In genomic region chr1:230113230-230113604, GRCh38 we compare ENCODE assay signal across 14 cellular contexts. TPM values are rescaled to one million over a fixed set of nuclear protein-coding genes. Genes with fewer than 3 reads are reported as not detected.
A peak's percentile ranks its signal among the peaks of the same experiment; 100 is the strongest.
DNase-seq lines count a peak whose midpoint lies in the region; ATAC-seq, FAIRE-seq and TF ChIP-seq lines count a peak whose summit lies in the region.
"Had no signal": no experiment of that assay in that cellular context is flagged by ENCODE, and none has a peak within 500 bp of the region (broad histone marks: within the 10 kb centered on the region; RNA-seq: fewer than 3 reads in every experiment).

No MANE protein-coding gene starts in this region.

- 86% methylated on average over 5 of the region's 5 CpGs; no CpG with 5 or more reads in 1 of the 2 experiments for WGBS in H1 (ENCODE audit: extremely low coverage in 1 of 2, insufficient coverage in 1 of 2, insufficient read length in 1 of 2, insufficient replicate concordance in 2 of 2, low coverage in 1 of 2, low lambda C conversion rate in 2 of 2, missing lambda C conversion rate in 1 of 2), 2 experiments

- H2BK12ac ChIP-seq in H1 (ENCODE audit: low read depth, low read length), result no peak overlapping the region

- FAIRE-seq in H1 (lab: Jason Lieb, UNC), result no peak
- FAIRE-seq: GM18507 had no signal

- H3K4me1 ChIP-seq in ACC112 (ENCODE audit: control insufficient read depth, insufficient read depth, low read length, unreplicated experiment) (peaks cover 34% of the 10 kb centered on the region), KMS-11 (ENCODE audit: low read depth, poor library complexity, severe bottlenecking) (peaks cover 79% of the 10 kb centered on the region), H1 (replicated peaks in 1 of 4; ENCODE audit: control insufficient read depth in 3 of 4, insufficient read depth in 4 of 4, low read length in 3 of 4) (peaks cover 9 to 30% (median 20%) of the 10 kb centered on the region in 4 experiments), osteoblast (ENCODE audit: insufficient read depth, low read length) (peaks cover 23% of the 10 kb centered on the region)

- no peak overlapping the region for H3K4ac ChIP-seq in H1 (replicated peaks; ENCODE audit: insufficient read length, low read depth, low read length)

- H3K4me2 ChIP-seq in KMS-11 (peak overlapping the region; percentile 90; the same call in 1 of the 2 replicates), H1 (ENCODE audit: insufficient read depth in 1 of 2, low read depth in 2 of 2, low read length in 2 of 2) (no peak overlapping the region), osteoblast (ENCODE audit: insufficient read depth, low read length) (peak overlapping the region; percentile 79)

- TF ChIP-seq EP300 in H1 (IDR thresholded peaks at IDR 0.05; ENCODE audit: borderline replicate concordance in 1 of 2, low read depth in 2 of 2, low read length in 2 of 2), result no peak

- no peak for TF ChIP-seq RAD21 in H1 (IDR thresholded peaks at IDR 0.05 in 1 of 2, conservative IDR thresholded peaks at IDR 0.05 in 1 of 2; ENCODE audit: low read depth in 2 of 2, low read length in 2 of 2)

- H2BK15ac ChIP-seq in H1 (ENCODE audit: low read length), result no peak overlapping the region

- no peaks in the 10 kb centered on the region for H3K23me2 ChIP-seq in H1 (ENCODE audit: low read depth, low read length)

- no peak for TF ChIP-seq CTCF in KMS-11 (conservative IDR thresholded peaks at IDR 0.05; ENCODE audit: low read depth, low read length)
- TF ChIP-seq CTCF in H1 (IDR thresholded peaks at IDR 0.05; ENCODE audit: control extremely low read depth in 1 of 3, insufficient read depth in 1 of 3, low read depth in 1 of 3, low read length in 3 of 3), result no peak
- TF ChIP-seq CTCF in osteoblast (IDR thresholded peaks at IDR 0.05; ENCODE audit: extremely low read depth, low read depth, low read length), result no peak
- TF ChIP-seq CTCF in GM13976 (IDR thresholded peaks at IDR 0.05; ENCODE audit: borderline replicate concordance, control extremely low read depth, extremely low read depth, insufficient read depth, missing control alignments), result no peak

- peak overlapping the region; percentile 11; the same call in 1 of the 2 replicates for H2BK5ac ChIP-seq in H1 (ENCODE audit: low read depth, low read length)

- peak overlapping the region; percentile 68; the same call in 1 of the 2 replicates for H2AK5ac ChIP-seq in H1 (ENCODE audit: low read depth, low read length)

- H3K9me3 ChIP-seq in H1 (ENCODE audit: insufficient read depth in 2 of 2, low read depth in 1 of 2, low read length in 1 of 2), result no peaks in the 10 kb centered on the region
- no peaks in the 10 kb centered on the region for H3K9me3 ChIP-seq in osteoblast (ENCODE audit: low read depth, low read length)

- no peak overlapping the region for H3K56ac ChIP-seq in H1 (replicated peaks; ENCODE audit: insufficient read length, low read depth, low read length)

- H4K5ac ChIP-seq in H1 (ENCODE audit: insufficient read length, low read depth, low read length), result no peak overlapping the region

- H3K27me3 ChIP-seq in ACC112 (ENCODE audit: insufficient read depth, low read length), result no peaks in the 10 kb centered on the region
- no peaks in the 10 kb centered on the region for H3K27me3 ChIP-seq in KMS-11 (ENCODE audit: insufficient read depth, low read depth)
- no peaks in the 10 kb centered on the region for H3K27me3 ChIP-seq in H1 (replicated peaks in 1 of 4; ENCODE audit: control insufficient read depth in 3 of 4, extremely low read depth in 1 of 4, insufficient read depth in 3 of 4, low read length in 3 of 4)
- no peaks in the 10 kb centered on the region for H3K27me3 ChIP-seq in osteoblast (ENCODE audit: insufficient read depth, low read length)

- no peak overlapping the region for H3K14ac ChIP-seq in H1 (ENCODE audit: insufficient read length)

- H3K79me2 ChIP-seq in ACC112 (ENCODE audit: control insufficient read depth, insufficient read depth, low read length, unreplicated experiment) (peaks cover 86% of the 10 kb centered on the region), KMS-11 (ENCODE audit: insufficient read depth, low read depth) (peaks cover 93% of the 10 kb centered on the region), H1 (ENCODE audit: control insufficient read depth in 1 of 2, insufficient read depth in 2 of 2, low read length in 2 of 2) (peaks cover 5 to 74% of the 10 kb centered on the region in 2 experiments), osteoblast (ENCODE audit: insufficient read depth, low read length) (peaks cover 94% of the 10 kb centered on the region)

- H4K8ac ChIP-seq in H1 (ENCODE audit: extremely low read depth, insufficient read depth, low read length), result no peak overlapping the region

- peaks cover 21% of the 10 kb centered on the region for H3K79me1 ChIP-seq in H1 (ENCODE audit: low read depth, low read length)

- in situ Hi-C loops in GM13976 (cut with MboI; ENCODE audit: low sequenced_read_pairs, unreplicated experiment), result no loop called here

- POLR2A ChIA-PET in H1 (lab: Charles Lee; ENCODE audit: partially characterized antibody), result interaction anchor here (0.6 kb wide), 1 partner anchor 32 kb away, joined by 3 read pairs; no protein-coding TSS in a partner anchor

- ATAC-seq in GM18907 (IDR thresholded peaks at IDR 0.05; ENCODE audit: unreplicated experiment) (no peak), GM21576 (IDR thresholded peaks at IDR 0.05; ENCODE audit: unreplicated experiment) (no peak)
- ATAC-seq: activated naive CD4-positive, alpha-beta T cell treated with anti-CD3 and anti-CD28 coated beads, Interleukin-2, amount 50 U/mL, for 72 hours had no signal

- H3K9ac ChIP-seq in KMS-11 (no peak overlapping the region), H1 (replicated peaks in 1 of 4; ENCODE audit: extremely low read depth in 1 of 4, low read depth in 3 of 4, low read length in 3 of 4) (no peak overlapping the region)

- DNase-seq in H1 (ENCODE audit: low read depth in 1 of 2, low spot score in 2 of 2) (no peak), osteoblast (ENCODE audit: insufficient read length, low spot score, missing footprints) (no peak), HPDE6-E6E7 (ENCODE audit: extremely low spot score) (no peak), GM13976 (ENCODE audit: low spot score) (no peak)
- DNase-seq: activated CD8-positive, alpha-beta memory T cell treated with anti-CD3 and anti-CD28 coated beads for 24 hours; NCI-H1092; NCI-H524; stimulated activated CD4-positive, alpha-beta T cell treated with anti-CD3 and anti-CD28 coated beads, Interleukin-1b, Interleukin-23, amount 100 ng/mL, for 48 hours had no signal

- H3K36me3 ChIP-seq in ACC112 (ENCODE audit: insufficient read depth, low read length) (peaks cover 6% of the 10 kb centered on the region; the same call in 1 of the 2 replicates), KMS-11 (ENCODE audit: insufficient read depth) (no peaks in the 10 kb centered on the region; the same call in 1 of the 2 replicates), H1 (ENCODE audit: control insufficient read depth in 2 of 4, insufficient read depth in 4 of 4, low read length in 3 of 4) (no peaks in the 10 kb centered on the region), osteoblast (ENCODE audit: insufficient read depth, low read length) (peaks cover 18% of the 10 kb centered on the region)

- H3K27ac ChIP-seq in ACC112 (ENCODE audit: low read depth, low read length) (peak overlapping the region; percentile 97), KMS-11 (peak overlapping the region; percentile 93; the same call in 1 of the 2 replicates), H1 (ENCODE audit: low read depth, low read length) (no peak overlapping the region), osteoblast (ENCODE audit: low read depth, low read length) (peak overlapping the region; percentile 97)

- H3K4me3 ChIP-seq in ACC112 (ENCODE audit: low read depth, low read length), result 0 out of 2 replicates have a peak overlapping the region, but pooled peaks have one; percentile 65
- no peak overlapping the region for H3K4me3 ChIP-seq in KMS-11 (IDR thresholded peaks at IDR 0.05; ENCODE audit: insufficient read depth, low read depth, low read length)
- no peak overlapping the region for H3K4me3 ChIP-seq in H1 (ENCODE audit: extremely low read depth in 1 of 4, insufficient read depth in 2 of 4, low read depth in 3 of 4, low read length in 4 of 4)
- H3K4me3 ChIP-seq in osteoblast (ENCODE audit: insufficient read depth, low read length), result no peak overlapping the region

- H4K91ac ChIP-seq in H1 (replicated peaks; ENCODE audit: insufficient read length, low read length), result peak overlapping the region; percentile 14

- no peak overlapping the region for H2BK120ac ChIP-seq in H1 (replicated peaks; ENCODE audit: low read depth, low read length)

- no peak overlapping the region for H3K23ac ChIP-seq in H1 (ENCODE audit: insufficient read length)

- no peak overlapping the region; the same call in 1 of the 2 replicates for H3K18ac ChIP-seq in H1 (ENCODE audit: extremely low read depth, low read length)

- no peak for TF ChIP-seq POLR2A in H1 (IDR thresholded peaks at IDR 0.05; ENCODE audit: control extremely low read depth in 1 of 2, low read depth in 2 of 2, low read length in 2 of 2)

- peak overlapping the region; percentile 23; the same call in 1 of the 2 replicates for H2BK20ac ChIP-seq in H1 (ENCODE audit: low read length)

- CTCF ChIA-PET in H1 (lab: Charles Lee; ENCODE audit: partially characterized antibody), result interaction anchor here (2.0 to 11.3 kb wide), 2 partner anchors 8 to 9 kb away, joined by 10 to 79 read pairs; no protein-coding TSS in a partner anchor

- H2AFZ ChIP-seq in ACC112 (ENCODE audit: low read length, unreplicated experiment), result no peak overlapping the region
- H2AFZ ChIP-seq in KMS-11 (ENCODE audit: low read depth), result no peak overlapping the region
- H2AFZ ChIP-seq in H1 (ENCODE audit: low read length), result no peak overlapping the region
- no peak overlapping the region for H2AFZ ChIP-seq in osteoblast (ENCODE audit: low read length)

- no peaks in the 10 kb centered on the region for H4K20me1 ChIP-seq in KMS-11 (ENCODE audit: insufficient read depth)
- peaks cover 0 to 6% of the 10 kb centered on the region in 2 experiments for H4K20me1 ChIP-seq in H1 (replicated peaks in 1 of 2; ENCODE audit: control insufficient read depth in 1 of 2, insufficient read depth in 2 of 2, low read length in 2 of 2)
- H4K20me1 ChIP-seq in osteoblast (ENCODE audit: insufficient read depth, low read length), result peaks cover 32% of the 10 kb centered on the region

RNA-seq across cellular contexts. Expression of gene GALNT2, which starts 46.2 kb away (rescaled TPM):
- 75.3 and 83.7 TPM in 2 replicates for total RNA-seq in H1 (2021; fragmentation: NEBNext Ultra II Directional; extraction: Animal tissue kit (Norgen Biotek cat#: 25700))
- polyA plus RNA-seq in H1 (2011; rRNA removed), result 34.5 and 47.8 TPM in 2 replicates
- polyA plus RNA-seq in H1 (2011; cell fraction: cytosol; rRNA removed), result 40.8 TPM
- 65.6 TPM for polyA plus RNA-seq in H1 (2011; cell fraction: nucleus; rRNA removed)
- polyA plus RNA-seq in H1 (2012, experiment 1 of 2), result 51.1 to 58.7 TPM (median 53.7 TPM) in 4 replicates
- polyA plus RNA-seq in H1 (2012, experiment 2 of 2), result 35.2 TPM
- polyA plus RNA-seq in H1 (2013, experiment 1 of 2), result 90.5 TPM
- polyA plus RNA-seq in H1 (2013, experiment 2 of 2), result 94.8 TPM
- polyA minus RNA-seq in H1 (2011; rRNA and poly(A)+ RNA removed), result 34.8 and 35.8 TPM in 2 replicates
- 32.2 TPM for polyA minus RNA-seq in H1 (2011; cell fraction: cytosol; rRNA and poly(A)+ RNA removed)
- polyA minus RNA-seq in H1 (2011; cell fraction: nucleus; rRNA and poly(A)+ RNA removed), result 36.7 TPM
- 81.9 and 83.2 TPM in 2 replicates for total RNA-seq in osteoblast

Comparison
In these comparisons a context has a peak if more than half of its experiments do, and no peak if none do; other contexts are left out.
1. H3K4me2 ChIP-seq: peak in KMS-11 (single experiment) and osteoblast (single experiment); none in H1 (0 of 2).